1 cellular context compared by ENCODE assay signal in the genomic region with DNA sequence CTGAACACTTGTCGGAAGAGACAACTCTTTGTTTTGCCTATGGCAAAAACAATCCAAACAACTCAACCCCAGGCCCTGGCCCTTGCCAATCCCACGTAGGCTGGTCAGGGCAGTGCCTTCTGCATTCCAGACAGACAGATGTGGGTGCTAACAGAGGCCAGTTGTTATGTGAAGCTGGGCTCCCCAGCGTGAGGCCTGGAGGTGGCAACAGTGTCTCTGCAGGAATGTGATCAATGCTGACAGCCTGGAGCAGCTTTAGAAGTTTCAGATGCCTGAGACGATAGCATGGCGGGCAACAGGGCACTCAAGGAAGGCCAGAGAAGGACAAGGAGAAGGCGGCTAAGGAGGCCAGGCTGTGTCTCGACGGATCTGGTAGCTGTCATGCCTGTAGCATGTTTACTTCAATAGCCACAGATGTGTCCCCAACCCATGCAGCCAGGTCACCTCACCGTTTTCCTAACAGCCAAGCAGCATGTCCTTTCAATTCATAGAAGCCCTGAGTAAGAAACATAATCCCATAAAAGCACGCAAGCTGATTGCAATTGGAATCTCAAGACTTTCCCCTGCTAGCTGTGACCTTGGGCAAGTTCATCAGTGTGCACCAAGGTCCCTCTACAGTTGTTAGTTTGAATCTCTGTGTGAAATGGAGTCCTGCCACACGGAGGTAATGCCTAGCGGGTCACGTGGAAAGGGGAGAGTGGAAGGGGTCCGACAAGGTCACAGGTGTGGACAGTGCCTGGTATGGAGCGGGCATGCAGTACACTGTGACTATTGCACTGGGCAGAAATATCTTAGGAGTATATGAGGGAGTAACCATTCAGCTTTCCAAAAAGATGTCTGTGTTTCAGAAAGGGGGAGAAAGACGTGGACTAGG.
A peak's percentile ranks its signal among the peaks of the same experiment; 100 is the strongest.
TF ChIP-seq lines count a peak whose summit lies in the region.

No MANE protein-coding gene starts in this region.

TF ChIP-seq in K562, 482 proteins besides CTCF, POLR2A, EP300 and RAD21 (continued from another document and continues in another):
- TF ChIP-seq, protein P1, sequence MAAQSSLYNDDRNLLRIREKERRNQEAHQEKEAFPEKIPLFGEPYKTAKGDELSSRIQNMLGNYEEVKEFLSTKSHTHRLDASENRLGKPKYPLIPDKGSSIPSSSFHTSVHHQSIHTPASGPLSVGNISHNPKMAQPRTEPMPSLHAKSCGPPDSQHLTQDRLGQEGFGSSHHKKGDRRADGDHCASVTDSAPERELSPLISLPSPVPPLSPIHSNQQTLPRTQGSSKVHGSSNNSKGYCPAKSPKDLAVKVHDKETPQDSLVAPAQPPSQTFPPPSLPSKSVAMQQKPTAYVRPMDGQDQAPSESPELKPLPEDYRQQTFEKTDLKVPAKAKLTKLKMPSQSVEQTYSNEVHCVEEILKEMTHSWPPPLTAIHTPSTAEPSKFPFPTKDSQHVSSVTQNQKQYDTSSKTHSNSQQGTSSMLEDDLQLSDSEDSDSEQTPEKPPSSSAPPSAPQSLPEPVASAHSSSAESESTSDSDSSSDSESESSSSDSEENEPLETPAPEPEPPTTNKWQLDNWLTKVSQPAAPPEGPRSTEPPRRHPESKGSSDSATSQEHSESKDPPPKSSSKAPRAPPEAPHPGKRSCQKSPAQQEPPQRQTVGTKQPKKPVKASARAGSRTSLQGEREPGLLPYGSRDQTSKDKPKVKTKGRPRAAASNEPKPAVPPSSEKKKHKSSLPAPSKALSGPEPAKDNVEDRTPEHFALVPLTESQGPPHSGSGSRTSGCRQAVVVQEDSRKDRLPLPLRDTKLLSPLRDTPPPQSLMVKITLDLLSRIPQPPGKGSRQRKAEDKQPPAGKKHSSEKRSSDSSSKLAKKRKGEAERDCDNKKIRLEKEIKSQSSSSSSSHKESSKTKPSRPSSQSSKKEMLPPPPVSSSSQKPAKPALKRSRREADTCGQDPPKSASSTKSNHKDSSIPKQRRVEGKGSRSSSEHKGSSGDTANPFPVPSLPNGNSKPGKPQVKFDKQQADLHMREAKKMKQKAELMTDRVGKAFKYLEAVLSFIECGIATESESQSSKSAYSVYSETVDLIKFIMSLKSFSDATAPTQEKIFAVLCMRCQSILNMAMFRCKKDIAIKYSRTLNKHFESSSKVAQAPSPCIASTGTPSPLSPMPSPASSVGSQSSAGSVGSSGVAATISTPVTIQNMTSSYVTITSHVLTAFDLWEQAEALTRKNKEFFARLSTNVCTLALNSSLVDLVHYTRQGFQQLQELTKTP (IDR thresholded peaks at IDR 0.05; ENCODE audit: low read depth in 1 of 2, partially characterized antibody in 2 of 2) = no peak
- TF ChIP-seq, protein P2, sequence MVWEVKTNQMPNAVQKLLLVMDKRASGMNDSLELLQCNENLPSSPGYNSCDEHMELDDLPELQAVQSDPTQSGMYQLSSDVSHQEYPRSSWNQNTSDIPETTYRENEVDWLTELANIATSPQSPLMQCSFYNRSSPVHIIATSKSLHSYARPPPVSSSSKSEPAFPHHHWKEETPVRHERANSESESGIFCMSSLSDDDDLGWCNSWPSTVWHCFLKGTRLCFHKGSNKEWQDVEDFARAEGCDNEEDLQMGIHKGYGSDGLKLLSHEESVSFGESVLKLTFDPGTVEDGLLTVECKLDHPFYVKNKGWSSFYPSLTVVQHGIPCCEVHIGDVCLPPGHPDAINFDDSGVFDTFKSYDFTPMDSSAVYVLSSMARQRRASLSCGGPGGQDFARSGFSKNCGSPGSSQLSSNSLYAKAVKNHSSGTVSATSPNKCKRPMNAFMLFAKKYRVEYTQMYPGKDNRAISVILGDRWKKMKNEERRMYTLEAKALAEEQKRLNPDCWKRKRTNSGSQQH (CRISPR knock-in tag; IDR thresholded peaks at IDR 0.05) = peak; percentile 30; the same call in 1 of the 2 replicates
- TF ChIP-seq FOXA3 (CRISPR knock-in tag; conservative IDR thresholded peaks at IDR 0.05 in 1 of 2, IDR thresholded peaks at IDR 0.05 in 1 of 2) = peak in 1 of 2 experiments; percentile 30; a peak in 1 of 4 replicates
- TF ChIP-seq, protein P3, sequence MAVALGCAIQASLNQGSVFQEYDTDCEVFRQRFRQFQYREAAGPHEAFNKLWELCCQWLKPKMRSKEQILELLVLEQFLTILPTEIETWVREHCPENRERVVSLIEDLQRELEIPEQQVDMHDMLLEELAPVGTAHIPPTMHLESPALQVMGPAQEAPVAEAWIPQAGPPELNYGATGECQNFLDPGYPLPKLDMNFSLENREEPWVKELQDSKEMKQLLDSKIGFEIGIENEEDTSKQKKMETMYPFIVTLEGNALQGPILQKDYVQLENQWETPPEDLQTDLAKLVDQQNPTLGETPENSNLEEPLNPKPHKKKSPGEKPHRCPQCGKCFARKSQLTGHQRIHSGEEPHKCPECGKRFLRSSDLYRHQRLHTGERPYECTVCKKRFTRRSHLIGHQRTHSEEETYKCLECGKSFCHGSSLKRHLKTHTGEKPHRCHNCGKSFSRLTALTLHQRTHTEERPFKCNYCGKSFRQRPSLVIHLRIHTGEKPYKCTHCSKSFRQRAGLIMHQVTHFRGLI (CRISPR knock-in tag; IDR thresholded peaks at IDR 0.05) = no peak
- peak; percentile 84; the same call in 1 of the 2 replicates for TF ChIP-seq MED1 (CRISPR knock-in tag; IDR thresholded peaks at IDR 0.05; ENCODE audit: borderline replicate concordance)
- TF ChIP-seq POLR2AphosphoS5 (IDR thresholded peaks at IDR 0.05; ENCODE audit: control insufficient read depth, insufficient read depth, low read depth, low read length) = peak; percentile 10; the same call in 1 of the 2 replicates
- TF ChIP-seq, protein P4, sequence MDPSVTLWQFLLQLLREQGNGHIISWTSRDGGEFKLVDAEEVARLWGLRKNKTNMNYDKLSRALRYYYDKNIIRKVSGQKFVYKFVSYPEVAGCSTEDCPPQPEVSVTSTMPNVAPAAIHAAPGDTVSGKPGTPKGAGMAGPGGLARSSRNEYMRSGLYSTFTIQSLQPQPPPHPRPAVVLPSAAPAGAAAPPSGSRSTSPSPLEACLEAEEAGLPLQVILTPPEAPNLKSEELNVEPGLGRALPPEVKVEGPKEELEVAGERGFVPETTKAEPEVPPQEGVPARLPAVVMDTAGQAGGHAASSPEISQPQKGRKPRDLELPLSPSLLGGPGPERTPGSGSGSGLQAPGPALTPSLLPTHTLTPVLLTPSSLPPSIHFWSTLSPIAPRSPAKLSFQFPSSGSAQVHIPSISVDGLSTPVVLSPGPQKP (CRISPR knock-in tag; IDR thresholded peaks at IDR 0.05) = peak; percentile 81; the same call in 1 of the 2 replicates
- TF ChIP-seq, protein P5, sequence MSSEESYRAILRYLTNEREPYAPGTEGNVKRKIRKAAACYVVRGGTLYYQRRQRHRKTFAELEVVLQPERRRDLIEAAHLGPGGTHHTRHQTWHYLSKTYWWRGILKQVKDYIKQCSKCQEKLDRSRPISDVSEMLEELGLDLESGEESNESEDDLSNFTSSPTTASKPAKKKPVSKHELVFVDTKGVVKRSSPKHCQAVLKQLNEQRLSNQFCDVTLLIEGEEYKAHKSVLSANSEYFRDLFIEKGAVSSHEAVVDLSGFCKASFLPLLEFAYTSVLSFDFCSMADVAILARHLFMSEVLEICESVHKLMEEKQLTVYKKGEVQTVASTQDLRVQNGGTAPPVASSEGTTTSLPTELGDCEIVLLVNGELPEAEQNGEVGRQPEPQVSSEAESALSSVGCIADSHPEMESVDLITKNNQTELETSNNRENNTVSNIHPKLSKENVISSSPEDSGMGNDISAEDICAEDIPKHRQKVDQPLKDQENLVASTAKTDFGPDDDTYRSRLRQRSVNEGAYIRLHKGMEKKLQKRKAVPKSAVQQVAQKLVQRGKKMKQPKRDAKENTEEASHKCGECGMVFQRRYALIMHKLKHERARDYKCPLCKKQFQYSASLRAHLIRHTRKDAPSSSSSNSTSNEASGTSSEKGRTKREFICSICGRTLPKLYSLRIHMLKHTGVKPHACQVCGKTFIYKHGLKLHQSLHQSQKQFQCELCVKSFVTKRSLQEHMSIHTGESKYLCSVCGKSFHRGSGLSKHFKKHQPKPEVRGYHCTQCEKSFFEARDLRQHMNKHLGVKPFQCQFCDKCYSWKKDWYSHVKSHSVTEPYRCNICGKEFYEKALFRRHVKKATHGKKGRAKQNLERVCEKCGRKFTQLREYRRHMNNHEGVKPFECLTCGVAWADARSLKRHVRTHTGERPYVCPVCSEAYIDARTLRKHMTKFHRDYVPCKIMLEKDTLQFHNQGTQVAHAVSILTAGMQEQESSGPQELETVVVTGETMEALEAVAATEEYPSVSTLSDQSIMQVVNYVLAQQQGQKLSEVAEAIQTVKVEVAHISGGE (CRISPR knock-in tag; IDR thresholded peaks at IDR 0.05) = peak in 1 of 3 experiments; percentile 34; a peak in 1 of 6 replicates
- no peak for TF ChIP-seq TGIF2 (CRISPR knock-in tag; IDR thresholded peaks at IDR 0.05)
- no peak for TF ChIP-seq RFX1 (IDR thresholded peaks at IDR 0.05)
- TF ChIP-seq PHB (CRISPR knock-in tag; IDR thresholded peaks at IDR 0.05) = peak; percentile 88; the same call in 1 of the 2 replicates
- TF ChIP-seq JUND (IDR thresholded peaks at IDR 0.05; ENCODE audit: borderline replicate concordance, low read depth, low read length) = no peak
- no peak for TF ChIP-seq JUND (tag; IDR thresholded peaks at IDR 0.05; ENCODE audit: borderline replicate concordance, low read depth, low read length)
- TF ChIP-seq GATAD2B (IDR thresholded peaks at IDR 0.05; ENCODE audit: borderline replicate concordance) = no peak
- no peak for TF ChIP-seq MCM2 (IDR thresholded peaks at IDR 0.05; ENCODE audit: low read depth)
- TF ChIP-seq SUPT5H (IDR thresholded peaks at IDR 0.05) = peak; percentile 27; the same call in 1 of the 2 replicates
- no peak for TF ChIP-seq ZNF347 (CRISPR knock-in tag; IDR thresholded peaks at IDR 0.05; ENCODE audit: low read depth)
- 0 out of 2 replicates have a peak, but pooled peaks have one; percentile 42 for TF ChIP-seq ZBTB17 (CRISPR knock-in tag; IDR thresholded peaks at IDR 0.05)
- 0 out of 2 replicates have a peak, but pooled peaks have one; percentile 31 for TF ChIP-seq FOXP1 (CRISPR knock-in tag; IDR thresholded peaks at IDR 0.05)
- peak; percentile 84; the same call in 1 of the 2 replicates for TF ChIP-seq CAMTA2 (CRISPR knock-in tag; conservative IDR thresholded peaks at IDR 0.05)
- TF ChIP-seq ZNF217 (CRISPR knock-in tag; IDR thresholded peaks at IDR 0.05) = no peak
- 0 out of 2 replicates have a peak, but pooled peaks have one; percentile 48 for TF ChIP-seq ZNF184 (CRISPR knock-in tag; IDR thresholded peaks at IDR 0.05)
- TF ChIP-seq MIER1 (IDR thresholded peaks at IDR 0.05; ENCODE audit: low read depth) = no peak
- peak; percentile 64 for TF ChIP-seq SETDB1 (IDR thresholded peaks at IDR 0.05; ENCODE audit: low read length)
- no peak for TF ChIP-seq ZKSCAN8 (CRISPR knock-in tag; IDR thresholded peaks at IDR 0.05)
- TF ChIP-seq STAG1 (CRISPR knock-in tag; IDR thresholded peaks at IDR 0.05; ENCODE audit: borderline replicate concordance) = peak; percentile 7; the same call in 1 of the 2 replicates
- TF ChIP-seq HDAC8 (tag; IDR thresholded peaks at IDR 0.05) = no peak
- TF ChIP-seq, protein P6, sequence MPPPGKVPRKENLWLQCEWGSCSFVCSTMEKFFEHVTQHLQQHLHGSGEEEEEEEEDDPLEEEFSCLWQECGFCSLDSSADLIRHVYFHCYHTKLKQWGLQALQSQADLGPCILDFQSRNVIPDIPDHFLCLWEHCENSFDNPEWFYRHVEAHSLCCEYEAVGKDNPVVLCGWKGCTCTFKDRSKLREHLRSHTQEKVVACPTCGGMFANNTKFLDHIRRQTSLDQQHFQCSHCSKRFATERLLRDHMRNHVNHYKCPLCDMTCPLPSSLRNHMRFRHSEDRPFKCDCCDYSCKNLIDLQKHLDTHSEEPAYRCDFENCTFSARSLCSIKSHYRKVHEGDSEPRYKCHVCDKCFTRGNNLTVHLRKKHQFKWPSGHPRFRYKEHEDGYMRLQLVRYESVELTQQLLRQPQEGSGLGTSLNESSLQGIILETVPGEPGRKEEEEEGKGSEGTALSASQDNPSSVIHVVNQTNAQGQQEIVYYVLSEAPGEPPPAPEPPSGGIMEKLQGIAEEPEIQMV (tag; conservative IDR thresholded peaks at IDR 0.05; ENCODE audit: low read depth) = no peak
- no peak for TF ChIP-seq ZNF41 (CRISPR knock-in tag; conservative IDR thresholded peaks at IDR 0.05)
- TF ChIP-seq NUFIP1 (IDR thresholded peaks at IDR 0.05; ENCODE audit: partially characterized antibody) = no peak
- TF ChIP-seq MAFK (IDR thresholded peaks at IDR 0.05; ENCODE audit: low read length) = no peak
- TF ChIP-seq HNRNPH1 (optimal IDR thresholded peaks at IDR 0.05; ENCODE audit: low read depth, low read length) = no peak
- TF ChIP-seq NFE2 (IDR thresholded peaks at IDR 0.05; ENCODE audit: low read depth) = no peak
- TF ChIP-seq, protein P7, sequence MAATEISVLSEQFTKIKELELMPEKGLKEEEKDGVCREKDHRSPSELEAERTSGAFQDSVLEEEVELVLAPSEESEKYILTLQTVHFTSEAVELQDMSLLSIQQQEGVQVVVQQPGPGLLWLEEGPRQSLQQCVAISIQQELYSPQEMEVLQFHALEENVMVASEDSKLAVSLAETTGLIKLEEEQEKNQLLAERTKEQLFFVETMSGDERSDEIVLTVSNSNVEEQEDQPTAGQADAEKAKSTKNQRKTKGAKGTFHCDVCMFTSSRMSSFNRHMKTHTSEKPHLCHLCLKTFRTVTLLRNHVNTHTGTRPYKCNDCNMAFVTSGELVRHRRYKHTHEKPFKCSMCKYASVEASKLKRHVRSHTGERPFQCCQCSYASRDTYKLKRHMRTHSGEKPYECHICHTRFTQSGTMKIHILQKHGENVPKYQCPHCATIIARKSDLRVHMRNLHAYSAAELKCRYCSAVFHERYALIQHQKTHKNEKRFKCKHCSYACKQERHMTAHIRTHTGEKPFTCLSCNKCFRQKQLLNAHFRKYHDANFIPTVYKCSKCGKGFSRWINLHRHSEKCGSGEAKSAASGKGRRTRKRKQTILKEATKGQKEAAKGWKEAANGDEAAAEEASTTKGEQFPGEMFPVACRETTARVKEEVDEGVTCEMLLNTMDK (IDR thresholded peaks at IDR 0.05; ENCODE audit: borderline replicate concordance, insufficient read depth, low read depth, low read length, poor library complexity, severe bottlenecking) = no peak
- TF ChIP-seq EGR1 (conservative IDR thresholded peaks at IDR 0.05) = no peak
- TF ChIP-seq, protein P8, sequence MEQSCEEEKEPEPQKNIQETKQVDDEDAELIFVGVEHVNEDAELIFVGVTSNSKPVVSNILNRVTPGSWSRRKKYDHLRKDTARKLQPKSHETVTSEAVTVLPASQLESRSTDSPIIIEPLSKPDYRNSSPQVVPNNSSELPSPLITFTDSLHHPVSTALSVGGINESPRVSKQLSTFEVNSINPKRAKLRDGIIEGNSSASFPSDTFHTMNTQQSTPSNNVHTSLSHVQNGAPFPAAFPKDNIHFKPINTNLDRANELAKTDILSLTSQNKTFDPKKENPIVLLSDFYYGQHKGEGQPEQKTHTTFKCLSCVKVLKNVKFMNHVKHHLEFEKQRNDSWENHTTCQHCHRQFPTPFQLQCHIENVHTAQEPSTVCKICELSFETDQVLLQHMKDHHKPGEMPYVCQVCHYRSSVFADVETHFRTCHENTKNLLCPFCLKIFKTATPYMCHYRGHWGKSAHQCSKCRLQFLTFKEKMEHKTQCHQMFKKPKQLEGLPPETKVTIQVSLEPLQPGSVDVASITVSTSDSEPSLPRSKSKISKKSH (CRISPR knock-in tag; IDR thresholded peaks at IDR 0.05) = 0 out of 2 replicates have a peak, but pooled peaks have one; percentile 22
- no peak for TF ChIP-seq SAFB2 (IDR thresholded peaks at IDR 0.05; ENCODE audit: borderline replicate concordance, low read depth, low read length, severe bottlenecking)
- no peak for TF ChIP-seq MAFG (tag; conservative IDR thresholded peaks at IDR 0.05)
- no peak; the same call in 1 of the 2 replicates for TF ChIP-seq ELF2 (CRISPR knock-in tag; IDR thresholded peaks at IDR 0.05)
- TF ChIP-seq TRIM24 (IDR thresholded peaks at IDR 0.05) = no peak
- TF ChIP-seq PPARD (CRISPR knock-in tag; IDR thresholded peaks at IDR 0.05) = no peak; the same call in none of the 2 replicates
- TF ChIP-seq RAD51 (IDR thresholded peaks at IDR 0.05; ENCODE audit: borderline replicate concordance, low read depth) = no peak
- peak; percentile 26; the same call in 1 of the 2 replicates for TF ChIP-seq ZNF695 (CRISPR knock-in tag; IDR thresholded peaks at IDR 0.05)
- no peak for TF ChIP-seq ZNF239 (CRISPR knock-in tag; IDR thresholded peaks at IDR 0.05)
- no peak for TF ChIP-seq TAF1 (IDR thresholded peaks at IDR 0.05; ENCODE audit: control insufficient read depth, extremely low read depth, insufficient read depth, low read length, severe bottlenecking)
